In the genomic region with DNA sequence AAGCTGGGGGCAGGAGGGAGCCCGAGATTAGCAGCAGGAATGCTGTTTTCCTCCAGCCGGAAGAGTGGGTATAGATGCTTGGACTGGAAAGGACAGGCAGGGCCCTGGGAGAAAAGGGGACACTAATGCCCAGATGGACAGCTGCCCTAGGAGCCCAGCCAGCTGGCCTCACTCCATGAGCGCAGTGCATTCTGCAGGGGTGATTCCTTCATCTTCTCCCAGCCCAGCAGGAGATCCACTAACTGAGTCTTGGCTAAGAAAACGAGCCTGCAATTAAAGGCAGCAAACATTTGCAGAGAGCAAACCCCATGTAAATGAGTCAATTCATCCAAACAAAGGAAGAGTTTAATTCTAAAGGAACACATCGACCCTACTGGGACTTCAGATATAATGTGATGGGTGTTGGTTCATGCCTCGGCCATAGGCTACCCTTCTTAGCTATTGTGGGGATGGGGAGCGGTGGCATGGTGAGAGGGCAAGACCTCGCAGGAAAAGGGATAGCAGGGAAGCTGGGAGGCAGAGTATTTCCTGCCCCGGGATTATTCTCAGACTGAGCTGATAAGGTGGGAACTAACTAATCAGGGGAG, we compare ENCODE assay signal across 26 cellular contexts. TPM values are rescaled to one million over a fixed set of nuclear protein-coding genes. Genes with fewer than 3 reads are reported as not detected.
DNase-seq lines count a peak whose midpoint lies in the region; ATAC-seq and TF ChIP-seq lines count a peak whose summit lies in the region.
"Had no signal": no experiment of that assay in that cellular context is flagged by ENCODE, and none has a peak within 500 bp of the region (broad histone marks: within the 10 kb centered on the region; RNA-seq: fewer than 3 reads in every experiment).

No MANE protein-coding gene starts in this region.

- POLR2A ChIA-PET in activated CD4-positive, alpha-beta memory T cell treated with anti-CD3 and anti-CD28 coated beads, Interleukin-2, amount 10 ng/mL, durations not matched to agents 7 days and 5 days (lab: Charles Lee), result no interaction called here

- H2BK5ac ChIP-seq in mesendoderm (ENCODE audit: low read length), result no peak overlapping the region

- H3K27ac Mint-ChIP-seq in GM23338, result no peak overlapping the region
- no peak overlapping the region for H3K27ac Mint-ChIP-seq in activated CD4-positive, alpha-beta memory T cell treated with anti-CD3 and anti-CD28 coated beads, Interleukin-2, amount 10 ng/mL, durations not matched to agents 7 days and 5 days
- H3K27ac Mint-ChIP-seq: activated CD4-positive, alpha-beta T cell treated with anti-CD3 and anti-CD28 coated beads, Interleukin-2, amount 10 ng/mL, durations not matched to agents 7 days and 5 days; activated naive CD8-positive, alpha-beta T cell treated with anti-CD3 and anti-CD28 coated beads, Interleukin-2, amount 50 U/mL, for 24 hours; memory B cell had no signal

- H3F3A ChIP-seq in GM23338 (replicated peaks; ENCODE audit: low read depth) (no peaks in the 10 kb centered on the region), smooth muscle cell (ENCODE audit: low read depth) (peaks cover 11% of the 10 kb centered on the region)

- H3K9ac ChIP-seq in mesendoderm (ENCODE audit: low read length) (no peak overlapping the region), smooth muscle cell (ENCODE audit: low read depth) (no peak overlapping the region)
- H3K9ac ChIP-seq: GM23248 had no signal

- H3K27me3 Mint-ChIP-seq in GM23338 (ENCODE audit: insufficient read depth, low read depth, poor library complexity), result peaks cover 3% of the 10 kb centered on the region
- no peaks in the 10 kb centered on the region for H3K27me3 Mint-ChIP-seq in activated CD4-positive, alpha-beta memory T cell treated with anti-CD3 and anti-CD28 coated beads, Interleukin-2, amount 10 ng/mL, durations not matched to agents 7 days and 5 days
- H3K27me3 Mint-ChIP-seq: activated naive CD8-positive, alpha-beta T cell treated with anti-CD3 and anti-CD28 coated beads, Interleukin-2, amount 50 U/mL, for 24 hours had no signal

- no peaks in the 10 kb centered on the region; the same call in 1 of the 2 replicates for H4K20me1 ChIP-seq in GM23338 (replicated peaks; ENCODE audit: insufficient read depth)
- H4K20me1 ChIP-seq in smooth muscle cell (ENCODE audit: low read depth), result peaks cover 8% of the 10 kb centered on the region

- no peaks in the 10 kb centered on the region for H3K79me2 ChIP-seq in GM23338 (replicated peaks; ENCODE audit: insufficient read depth)
- no peaks in the 10 kb centered on the region for H3K79me2 ChIP-seq in mesendoderm (ENCODE audit: control insufficient read depth, insufficient read depth, low read length)
- H3K79me2 ChIP-seq in smooth muscle cell (ENCODE audit: low read depth), result no peaks in the 10 kb centered on the region

- H3K27ac ChIP-seq in GM23338 (ENCODE audit: low read depth) (no peak overlapping the region), mesendoderm (ENCODE audit: low read depth, low read length) (no peak overlapping the region), smooth muscle cell (ENCODE audit: low read depth) (no peak overlapping the region)
- H3K27ac ChIP-seq: GM23248, HL-60, PC-9, upper lobe of left lung, WERI-Rb-1 had no signal

- no peak overlapping the region for H3K18ac ChIP-seq in mesendoderm (ENCODE audit: low read length)

- H3K4me3 Mint-ChIP-seq in GM23338, result no peak overlapping the region
- H3K4me3 Mint-ChIP-seq in activated CD4-positive, alpha-beta memory T cell treated with anti-CD3 and anti-CD28 coated beads, Interleukin-2, amount 10 ng/mL, durations not matched to agents 7 days and 5 days, result no peak overlapping the region
- H3K4me3 Mint-ChIP-seq: activated CD4-positive, alpha-beta T cell treated with anti-CD3 and anti-CD28 coated beads, Interleukin-2, amount 10 ng/mL, durations not matched to agents 7 days and 5 days; activated naive CD8-positive, alpha-beta T cell treated with anti-CD3 and anti-CD28 coated beads, Interleukin-2, amount 50 U/mL, for 24 hours; activated T-cell treated with anti-CD3 and anti-CD28 coated beads, Interleukin-2, amount 50 U/mL, for 4 hours; memory B cell had no signal

- H3K27me3 ChIP-seq in GM23338 (ENCODE audit: insufficient read depth) (no peaks in the 10 kb centered on the region), mesendoderm (ENCODE audit: insufficient read depth, low read length, poor library complexity) (no peaks in the 10 kb centered on the region), smooth muscle cell (ENCODE audit: low read depth) (no peaks in the 10 kb centered on the region)
- H3K27me3 ChIP-seq: upper lobe of left lung had no signal

- H4K5ac ChIP-seq in mesendoderm (ENCODE audit: low read length), result no peak overlapping the region

- CTCF ChIA-PET in activated CD4-positive, alpha-beta memory T cell treated with anti-CD3 and anti-CD28 coated beads, Interleukin-2, amount 10 ng/mL, durations not matched to agents 7 days and 5 days (lab: Charles Lee), result interaction anchor here (1.4 kb wide), 1 partner anchor 434 kb away, joined by 3 read pairs; no protein-coding TSS in a partner anchor

- H2AFZ ChIP-seq in GM23338 (0 out of 2 replicates have a peak overlapping the region, but pooled peaks have one; percentile 7), smooth muscle cell (ENCODE audit: low read depth) (no peak overlapping the region)
- H2AFZ ChIP-seq: GM23248, PC-9 had no signal

- H3K4me1 Mint-ChIP-seq in GM23338, result peaks cover 22% of the 10 kb centered on the region
- H3K4me1 Mint-ChIP-seq in activated CD4-positive, alpha-beta memory T cell treated with anti-CD3 and anti-CD28 coated beads, Interleukin-2, amount 10 ng/mL, durations not matched to agents 7 days and 5 days, result no peaks in the 10 kb centered on the region
- H3K4me1 Mint-ChIP-seq: activated CD4-positive, alpha-beta T cell treated with anti-CD3 and anti-CD28 coated beads, Interleukin-2, amount 10 ng/mL, durations not matched to agents 7 days and 5 days; activated naive CD8-positive, alpha-beta T cell treated with anti-CD3 and anti-CD28 coated beads, Interleukin-2, amount 50 U/mL, for 24 hours; memory B cell had no signal

- peak overlapping the region; percentile 65 for H3K4me2 ChIP-seq in GM23338
- H3K4me2 ChIP-seq in mesendoderm (ENCODE audit: low read length), result no peak overlapping the region
- peak overlapping the region; percentile 46 for H3K4me2 ChIP-seq in smooth muscle cell
- H3K4me2 ChIP-seq: PC-9 had no signal

- H4K8ac ChIP-seq in mesendoderm (ENCODE audit: low read depth, low read length), result no peak overlapping the region

- H3K79me1 ChIP-seq in mesendoderm (ENCODE audit: low read length), result no peaks in the 10 kb centered on the region

- TF ChIP-seq CTCF in GM23338 (conservative IDR thresholded peaks at IDR 0.05; ENCODE audit: low read depth in 2 of 2) (no peak), smooth muscle cell (IDR thresholded peaks at IDR 0.05; ENCODE audit: borderline replicate concordance, insufficient read depth, poor library complexity, severe bottlenecking) (no peak)

- no CpG with 5 or more reads among the region's 9 CpGs for WGBS in mesendoderm (ENCODE audit: extremely low coverage, insufficient coverage, low lambda C conversion rate)
- 39% methylated on average over 9 of the region's 9 CpGs for WGBS in smooth muscle cell (ENCODE audit: low lambda C conversion rate)

- no peaks in the 10 kb centered on the region for H3K9me3 ChIP-seq in smooth muscle cell (replicated peaks; ENCODE audit: low read depth)
- H3K9me3 ChIP-seq: upper lobe of left lung had no signal

- H3K36me3 Mint-ChIP-seq in GM23338 (ENCODE audit: low read depth), result no peaks in the 10 kb centered on the region
- H3K36me3 Mint-ChIP-seq in activated CD4-positive, alpha-beta memory T cell treated with anti-CD3 and anti-CD28 coated beads, Interleukin-2, amount 10 ng/mL, durations not matched to agents 7 days and 5 days (ENCODE audit: low read depth), result no peaks in the 10 kb centered on the region

- no peak overlapping the region for H2BK120ac ChIP-seq in mesendoderm (ENCODE audit: low read depth, low read length)

- no peak overlapping the region for H2AK5ac ChIP-seq in mesendoderm (ENCODE audit: low read length)

- DNase-seq in GM23338 (ENCODE audit: low spot score) (peak; percentile 30), anterior cingulate cortex (lab: John Stamatoyannopoulos, UW) (peak in 35 of 58 donors; percentile 8 to 76 (median 35)), mesendoderm (peak; percentile 46), smooth muscle cell (lab: John Stamatoyannopoulos, UW; ENCODE audit: unreplicated experiment) (no peak)
- DNase-seq in activated CD4-positive, alpha-beta memory T cell treated with anti-CD3 and anti-CD28 coated beads, Interleukin-2, amount 10 ng/mL, durations not matched to agents 7 days and 5 days, result no peak
- DNase-seq: activated CD4-positive, alpha-beta T cell treated with anti-CD3 and anti-CD28 coated beads, Interleukin-2, amount 10 ng/mL, durations not matched to agents 7 days and 5 days; activated naive CD8-positive, alpha-beta T cell treated with anti-CD3 and anti-CD28 coated beads, Interleukin-2, amount 50 U/mL, for 24 hours; activated T-cell treated with anti-CD3 and anti-CD28 coated beads, Interleukin-2, amount 50 U/mL, for 4 hours; effector memory CD4-positive, alpha-beta T cell; GM23248; Karpas-422; kidney glomerular epithelial cell; NCI-H187; NCI-H2171 treated with DMSO at 0.1 percent for 48 hours; NCI-H510A treated with DMSO at 0.1 percent for 48 hours; NK-92 treated with Interleukin-12 subunit alpha and Interleukin-12 subunit beta, amount 100 ng/mL, for 24 hours; PC-9; SHP77 treated with DMSO at 0.1 percent for 48 hours; stimulated activated CD4-positive, alpha-beta T cell treated with anti-CD3 and anti-CD28 coated beads, Interleukin-2, amount 100 ng/mL, for 24 hours; T-helper 9 cell; upper lobe of left lung; WERI-Rb-1 had no signal

- no peaks in the 10 kb centered on the region for H3K9me3 Mint-ChIP-seq in GM23338
- no peaks in the 10 kb centered on the region for H3K9me3 Mint-ChIP-seq in activated CD4-positive, alpha-beta memory T cell treated with anti-CD3 and anti-CD28 coated beads, Interleukin-2, amount 10 ng/mL, durations not matched to agents 7 days and 5 days
- H3K9me3 Mint-ChIP-seq: activated CD4-positive, alpha-beta T cell treated with anti-CD3 and anti-CD28 coated beads, Interleukin-2, amount 10 ng/mL, durations not matched to agents 7 days and 5 days; activated naive CD8-positive, alpha-beta T cell treated with anti-CD3 and anti-CD28 coated beads, Interleukin-2, amount 50 U/mL, for 24 hours; activated T-cell treated with anti-CD3 and anti-CD28 coated beads, Interleukin-2, amount 50 U/mL, for 4 hours; memory B cell had no signal

- H3K4me1 ChIP-seq in GM23338 (ENCODE audit: insufficient read depth), result peaks cover 29% of the 10 kb centered on the region
- peaks cover 2% of the 10 kb centered on the region for H3K4me1 ChIP-seq in mesendoderm (ENCODE audit: control insufficient read depth, low read depth, low read length)
- H3K4me1 ChIP-seq in smooth muscle cell (ENCODE audit: low read depth), result peaks cover 21% of the 10 kb centered on the region
- H3K4me1 ChIP-seq: upper lobe of left lung had no signal

- H3K9me2 ChIP-seq in GM23338 (ENCODE audit: insufficient read depth), result no peaks in the 10 kb centered on the region

- H2BK15ac ChIP-seq in mesendoderm (replicated peaks; ENCODE audit: low read depth), result no peak overlapping the region

- H3K4ac ChIP-seq in mesendoderm (ENCODE audit: low read depth, low read length), result no peak overlapping the region

- H3K4me3 ChIP-seq in GM23338 (peak overlapping the region; percentile 32; the same call in 1 of the 2 replicates), mesendoderm (ENCODE audit: low read length) (no peak overlapping the region), smooth muscle cell (no peak overlapping the region)
- H3K4me3 ChIP-seq: GM23248, PC-9, upper lobe of left lung had no signal

- H3K23ac ChIP-seq in mesendoderm (ENCODE audit: low read length), result no peak overlapping the region

- H3K56ac ChIP-seq in mesendoderm (ENCODE audit: low read length), result no peak overlapping the region

- H3K36me3 ChIP-seq in GM23338 (ENCODE audit: insufficient read depth) (no peaks in the 10 kb centered on the region), mesendoderm (ENCODE audit: control insufficient read depth, insufficient read depth, low read length) (no peaks in the 10 kb centered on the region), smooth muscle cell (ENCODE audit: low read depth) (no peaks in the 10 kb centered on the region)
- H3K36me3 ChIP-seq: upper lobe of left lung, WERI-Rb-1 had no signal

- ATAC-seq in GM23338 (peak; percentile 77), GM21447 (IDR thresholded peaks at IDR 0.05; ENCODE audit: unreplicated experiment) (no peak), GM18517 (IDR thresholded peaks at IDR 0.05; ENCODE audit: unreplicated experiment) (no peak)
- ATAC-seq: activated naive CD8-positive, alpha-beta T cell treated with anti-CD3 and anti-CD28 coated beads, Interleukin-2, amount 50 U/mL, for 24 hours; activated T-cell treated with anti-CD3 and anti-CD28 coated beads, Interleukin-2, amount 50 U/mL, for 4 hours had no signal

RNA-seq across cellular contexts. Expression of a gene that starts 13.3 kb away (rescaled TPM):
- 1.4 and 1.7 TPM in 2 replicates for total RNA-seq in GM23338 (2014; rRNA removed; shearing (Covaris generic))
- polyA plus RNA-seq in GM23338 (2016; fragmentation: Nextera tagmentation; extraction: Ambion mirVana) (0.28 and 0.32 TPM in 2 replicates), smooth muscle cell (0.98 and 4.9 TPM in 2 replicates)
- polyA plus RNA-seq in mesendoderm (2013, experiment 1 of 2), result 0.28 TPM
- 0.25 TPM for polyA plus RNA-seq in mesendoderm (2013, experiment 2 of 2)
- total RNA-seq in smooth muscle cell, result 21.3 and 26.7 TPM in 2 replicates
- under 1 TPM; 0.30 to 0.38 TPM for total RNA-seq in activated CD4-positive, alpha-beta memory T cell treated with anti-CD3 and anti-CD28 coated beads, Interleukin-2, amount 10 ng/mL, durations not matched to agents 7 days and 5 days

Comparison
In these comparisons a context has a peak if more than half of its experiments do, and no peak if none do; other contexts are left out.
1. DNase-seq: peak in GM23338 (single experiment), anterior cingulate cortex (35 of 58) and mesendoderm (single experiment); none in smooth muscle cell (single experiment) and activated CD4-positive, alpha-beta memory T cell treated with anti-CD3 and anti-CD28 coated beads, Interleukin-2, amount 10 ng/mL, durations not matched to agents 7 days and 5 days (single experiment).